Comparison of ENCODE assay signal across 20 cellular contexts in genomic region chr1:178898401-178898800, GRCh38. TPM values are rescaled to one million over a fixed set of nuclear protein-coding genes. Genes with fewer than 3 reads are reported as not detected.
DNase-seq lines count a peak whose midpoint lies in the region; ATAC-seq and TF ChIP-seq lines count a peak whose summit lies in the region.
"Had no signal": no experiment of that assay in that cellular context is flagged by ENCODE, and none has a peak within 500 bp of the region (broad histone marks: within the 10 kb centered on the region; RNA-seq: fewer than 3 reads in every experiment).

No MANE protein-coding gene starts in this region.

- DNase-seq in activated CD8-positive, alpha-beta T cell treated with anti-CD3 and anti-CD28 coated beads for 36 hours = peak; percentile 10
- DNase-seq in activated CD8-positive, alpha-beta T cell treated with anti-CD3 and anti-CD28 coated beads, Interleukin-2, amount 10 ng/mL, durations not matched to agents 7 days and 5 days = no peak
- no peak for DNase-seq in activated B cell treated with CpG ODN at 0.5 μM for 24 hours
- DNase-seq in putamen (ENCODE audit: low spot score) = peak; percentile 0
- no peak for DNase-seq in substantia nigra (lab: John Stamatoyannopoulos, UW)
- DNase-seq in NCI-H2227 (lab: John Stamatoyannopoulos, UW; ENCODE audit: unreplicated experiment) = no peak
- DNase-seq: BE2C; CD4-positive, alpha-beta T cell; CD8-positive, alpha-beta memory T cell; DMS 273 treated with DMSO at 0.1 percent for 48 hours; DMS79; EL; GDM1; GOT3; HFFc6 had no signal

- H3K27ac ChIP-seq in substantia nigra (ENCODE audit: low read depth, low read length, poor library complexity, severe bottlenecking) = no peak overlapping the region
- H3K27ac ChIP-seq: 22Rv1; BLaER1 treated with 17β-estradiol and CSF1 and Interleukin-3, amounts not matched to agents 10 nM and 100 nM had no signal

- POLR2A ChIA-PET in activated CD8-positive, alpha-beta T cell treated with anti-CD3 and anti-CD28 coated beads for 36 hours (lab: Charles Lee) = no interaction called here
- POLR2A ChIA-PET in activated CD8-positive, alpha-beta T cell treated with anti-CD3 and anti-CD28 coated beads, Interleukin-2, amount 10 ng/mL, durations not matched to agents 7 days and 5 days (lab: Charles Lee) = interaction anchor here (1.0 kb wide), 1 partner anchor 15 kb away, joined by 3 read pairs; no protein-coding TSS in a partner anchor
- POLR2A ChIA-PET in activated B cell treated with CpG ODN at 0.5 μM for 24 hours (lab: Charles Lee) = no interaction called here

- H3K36me3 Mint-ChIP-seq in activated CD8-positive, alpha-beta T cell treated with anti-CD3 and anti-CD28 coated beads for 36 hours (ENCODE audit: low read depth) = peaks cover 15% of the 10 kb centered on the region
- peaks cover 5% of the 10 kb centered on the region for H3K36me3 Mint-ChIP-seq in activated CD8-positive, alpha-beta T cell treated with anti-CD3 and anti-CD28 coated beads, Interleukin-2, amount 10 ng/mL, durations not matched to agents 7 days and 5 days (ENCODE audit: low read depth)
- H3K36me3 Mint-ChIP-seq in activated B cell treated with CpG ODN at 0.5 μM for 24 hours (ENCODE audit: low read depth) = peaks cover 80% of the 10 kb centered on the region

- peaks cover 3% of the 10 kb centered on the region for H3K9me3 Mint-ChIP-seq in activated CD8-positive, alpha-beta T cell treated with anti-CD3 and anti-CD28 coated beads for 36 hours
- H3K9me3 Mint-ChIP-seq in activated CD8-positive, alpha-beta T cell treated with anti-CD3 and anti-CD28 coated beads, Interleukin-2, amount 10 ng/mL, durations not matched to agents 7 days and 5 days (ENCODE audit: insufficient read depth) = no peaks in the 10 kb centered on the region
- H3K9me3 Mint-ChIP-seq in activated B cell treated with CpG ODN at 0.5 μM for 24 hours = peaks cover 3% of the 10 kb centered on the region

- intact Hi-C loops in activated CD8-positive, alpha-beta T cell treated with anti-CD3 and anti-CD28 coated beads for 36 hours (cut with micrococcal nuclease) = no loop called here
- intact Hi-C loops in activated B cell treated with CpG ODN at 0.5 μM for 24 hours (cut with micrococcal nuclease) = no loop called here

- peak; percentile 53 for ATAC-seq in activated CD8-positive, alpha-beta T cell treated with anti-CD3 and anti-CD28 coated beads for 36 hours
- no peak for ATAC-seq in activated CD8-positive, alpha-beta T cell treated with anti-CD3 and anti-CD28 coated beads, Interleukin-2, amount 10 ng/mL, durations not matched to agents 7 days and 5 days
- ATAC-seq in activated B cell treated with CpG ODN at 0.5 μM for 24 hours (ENCODE audit: low read depth) (no peak), GM18870 (IDR thresholded peaks at IDR 0.05; ENCODE audit: unreplicated experiment) (no peak)
- ATAC-seq: GM12878 had no signal

- no peak overlapping the region for H3K27ac Mint-ChIP-seq in activated CD8-positive, alpha-beta T cell treated with anti-CD3 and anti-CD28 coated beads for 36 hours
- H3K27ac Mint-ChIP-seq in activated CD8-positive, alpha-beta T cell treated with anti-CD3 and anti-CD28 coated beads, Interleukin-2, amount 10 ng/mL, durations not matched to agents 7 days and 5 days = no peak overlapping the region
- H3K27ac Mint-ChIP-seq in activated B cell treated with CpG ODN at 0.5 μM for 24 hours = peak overlapping the region; percentile 72
- H3K27ac Mint-ChIP-seq: CD14-positive monocyte; CD4-positive, alpha-beta T cell; CD8-positive, alpha-beta memory T cell; HFFc6 had no signal

- no peak for TF ChIP-seq CTCF in activated CD8-positive, alpha-beta T cell treated with anti-CD3 and anti-CD28 coated beads for 36 hours (IDR thresholded peaks at IDR 0.05)
- TF ChIP-seq CTCF in activated B cell treated with CpG ODN at 0.5 μM for 24 hours (IDR thresholded peaks at IDR 0.05) = no peak

- peaks cover 10% of the 10 kb centered on the region for H3K4me1 Mint-ChIP-seq in activated CD8-positive, alpha-beta T cell treated with anti-CD3 and anti-CD28 coated beads for 36 hours (ENCODE audit: low read depth)
- H3K4me1 Mint-ChIP-seq in activated CD8-positive, alpha-beta T cell treated with anti-CD3 and anti-CD28 coated beads, Interleukin-2, amount 10 ng/mL, durations not matched to agents 7 days and 5 days (ENCODE audit: low read depth) = peaks cover 3% of the 10 kb centered on the region
- peaks cover 19% of the 10 kb centered on the region for H3K4me1 Mint-ChIP-seq in activated B cell treated with CpG ODN at 0.5 μM for 24 hours
- H3K4me1 Mint-ChIP-seq: CD14-positive monocyte had no signal

- CTCF ChIA-PET in activated CD8-positive, alpha-beta T cell treated with anti-CD3 and anti-CD28 coated beads for 36 hours (lab: Charles Lee) = no interaction called here
- CTCF ChIA-PET in activated CD8-positive, alpha-beta T cell treated with anti-CD3 and anti-CD28 coated beads, Interleukin-2, amount 10 ng/mL, durations not matched to agents 7 days and 5 days (lab: Charles Lee) = interaction anchor here (1.4 kb wide), 1 partner anchor 105 kb away, joined by 4 read pairs; no protein-coding TSS in a partner anchor
- CTCF ChIA-PET in activated B cell treated with CpG ODN at 0.5 μM for 24 hours (lab: Charles Lee) = interaction anchor here (0.7 kb wide), 1 partner anchor 104 kb away, joined by 3 read pairs; no protein-coding TSS in a partner anchor

- no peak overlapping the region for H3K4me3 Mint-ChIP-seq in activated CD8-positive, alpha-beta T cell treated with anti-CD3 and anti-CD28 coated beads for 36 hours
- H3K4me3 Mint-ChIP-seq in activated CD8-positive, alpha-beta T cell treated with anti-CD3 and anti-CD28 coated beads, Interleukin-2, amount 10 ng/mL, durations not matched to agents 7 days and 5 days = no peak overlapping the region
- H3K4me3 Mint-ChIP-seq in activated B cell treated with CpG ODN at 0.5 μM for 24 hours = no peak overlapping the region
- H3K4me3 Mint-ChIP-seq: CD14-positive monocyte; CD4-positive, alpha-beta T cell; CD8-positive, alpha-beta memory T cell; HFFc6 had no signal

- H3K27me3 Mint-ChIP-seq in activated CD8-positive, alpha-beta T cell treated with anti-CD3 and anti-CD28 coated beads for 36 hours = no peaks in the 10 kb centered on the region
- H3K27me3 Mint-ChIP-seq in activated CD8-positive, alpha-beta T cell treated with anti-CD3 and anti-CD28 coated beads, Interleukin-2, amount 10 ng/mL, durations not matched to agents 7 days and 5 days (ENCODE audit: low read depth) = no peaks in the 10 kb centered on the region
- no peaks in the 10 kb centered on the region for H3K27me3 Mint-ChIP-seq in activated B cell treated with CpG ODN at 0.5 μM for 24 hours
- H3K27me3 Mint-ChIP-seq: CD4-positive, alpha-beta T cell had no signal

RNA-seq across cellular contexts. Expression of gene ANGPTL1, which starts 27.5 kb away (rescaled TPM):
- total RNA-seq in activated CD8-positive, alpha-beta T cell treated with anti-CD3 and anti-CD28 coated beads for 36 hours = not detected
- total RNA-seq in activated CD8-positive, alpha-beta T cell treated with anti-CD3 and anti-CD28 coated beads, Interleukin-2, amount 10 ng/mL, durations not matched to agents 7 days and 5 days = not detected
- not detected in 2 replicates for total RNA-seq in activated B cell treated with CpG ODN at 0.5 μM for 24 hours
- total RNA-seq: CD4-positive, alpha-beta T cell; CD8-positive, alpha-beta memory T cell; GM12878; HFFc6 had no signal

Comparison
In these comparisons a context has a peak if more than half of its experiments do, and no peak if none do; other contexts are left out.
1. DNase-seq: peak in activated CD8-positive, alpha-beta T cell treated with anti-CD3 and anti-CD28 coated beads for 36 hours (single experiment) and putamen (single experiment); none in activated CD8-positive, alpha-beta T cell treated with anti-CD3 and anti-CD28 coated beads, Interleukin-2, amount 10 ng/mL, durations not matched to agents 7 days and 5 days (single experiment), activated B cell treated with CpG ODN at 0.5 μM for 24 hours (single experiment), substantia nigra (0 of 49) and NCI-H2227 (single experiment).